In the genomic region with DNA sequence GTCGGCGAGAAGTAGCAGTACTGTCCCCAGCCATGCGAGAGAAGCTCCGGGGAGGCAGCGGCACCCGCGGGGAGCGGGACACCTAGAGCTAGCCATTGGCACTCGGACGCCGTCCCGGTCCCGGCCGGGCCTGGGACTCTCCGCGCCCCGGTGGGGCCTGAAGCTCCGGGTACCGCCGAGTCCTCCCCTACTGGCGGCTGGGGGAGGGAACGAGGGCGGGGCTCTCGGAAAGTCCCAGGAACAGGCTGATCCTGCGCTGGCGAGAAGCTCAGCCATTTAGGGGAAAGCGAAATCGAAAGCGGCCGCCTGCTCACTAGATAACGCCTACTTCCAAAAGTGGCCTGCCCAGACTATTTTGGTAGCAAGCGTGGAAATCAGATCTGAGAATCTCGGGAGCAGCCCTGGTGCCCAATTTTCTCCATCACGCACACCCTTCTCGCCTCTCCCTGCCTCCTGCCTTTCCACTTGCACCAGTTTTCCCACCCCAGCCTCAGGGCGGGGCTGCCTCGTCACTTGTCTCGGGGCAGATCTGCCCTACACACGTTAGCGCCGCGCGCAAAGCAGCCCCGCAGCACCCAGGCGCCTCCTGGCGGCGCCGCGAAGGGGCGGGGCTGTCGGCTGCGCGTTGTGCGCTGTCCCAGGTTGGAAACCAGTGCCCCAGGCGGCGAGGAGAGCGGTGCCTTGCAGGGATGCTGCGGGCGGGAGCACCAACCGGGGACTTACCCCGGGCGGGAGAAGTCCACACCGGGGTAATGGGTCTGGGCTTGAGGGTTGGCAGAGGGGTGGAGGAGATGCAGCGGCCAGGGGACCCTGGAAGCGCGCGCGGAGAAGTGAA, we compare ENCODE assay signal across 1 cellular context.
A peak's percentile ranks its signal among the peaks of the same experiment; 100 is the strongest.
TF ChIP-seq lines count a peak whose summit lies in the region.

Gene PSMB9 (plus strand): TSS at position 652 of the 835 bp plus-strand sequence. CDS start 38 bp downstream, at position 690.
A gene with protein sequence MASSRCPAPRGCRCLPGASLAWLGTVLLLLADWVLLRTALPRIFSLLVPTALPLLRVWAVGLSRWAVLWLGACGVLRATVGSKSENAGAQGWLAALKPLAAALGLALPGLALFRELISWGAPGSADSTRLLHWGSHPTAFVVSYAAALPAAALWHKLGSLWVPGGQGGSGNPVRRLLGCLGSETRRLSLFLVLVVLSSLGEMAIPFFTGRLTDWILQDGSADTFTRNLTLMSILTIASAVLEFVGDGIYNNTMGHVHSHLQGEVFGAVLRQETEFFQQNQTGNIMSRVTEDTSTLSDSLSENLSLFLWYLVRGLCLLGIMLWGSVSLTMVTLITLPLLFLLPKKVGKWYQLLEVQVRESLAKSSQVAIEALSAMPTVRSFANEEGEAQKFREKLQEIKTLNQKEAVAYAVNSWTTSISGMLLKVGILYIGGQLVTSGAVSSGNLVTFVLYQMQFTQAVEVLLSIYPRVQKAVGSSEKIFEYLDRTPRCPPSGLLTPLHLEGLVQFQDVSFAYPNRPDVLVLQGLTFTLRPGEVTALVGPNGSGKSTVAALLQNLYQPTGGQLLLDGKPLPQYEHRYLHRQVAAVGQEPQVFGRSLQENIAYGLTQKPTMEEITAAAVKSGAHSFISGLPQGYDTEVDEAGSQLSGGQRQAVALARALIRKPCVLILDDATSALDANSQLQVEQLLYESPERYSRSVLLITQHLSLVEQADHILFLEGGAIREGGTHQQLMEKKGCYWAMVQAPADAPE (minus strand): TSS at position 164 of the 835 bp plus-strand sequence. CDS start 68 bp downstream, at position 96.

TF ChIP-seq in K562, 482 proteins besides CTCF, POLR2A, EP300 and RAD21 (continued from another document):
- TF ChIP-seq ZNF639 (CRISPR knock-in tag; conservative IDR thresholded peaks at IDR 0.05 in 1 of 2, IDR thresholded peaks at IDR 0.05 in 1 of 2), result peak in 1 of 2 experiments; percentile 83; a peak in 1 of 4 replicates
